In the genomic region with DNA sequence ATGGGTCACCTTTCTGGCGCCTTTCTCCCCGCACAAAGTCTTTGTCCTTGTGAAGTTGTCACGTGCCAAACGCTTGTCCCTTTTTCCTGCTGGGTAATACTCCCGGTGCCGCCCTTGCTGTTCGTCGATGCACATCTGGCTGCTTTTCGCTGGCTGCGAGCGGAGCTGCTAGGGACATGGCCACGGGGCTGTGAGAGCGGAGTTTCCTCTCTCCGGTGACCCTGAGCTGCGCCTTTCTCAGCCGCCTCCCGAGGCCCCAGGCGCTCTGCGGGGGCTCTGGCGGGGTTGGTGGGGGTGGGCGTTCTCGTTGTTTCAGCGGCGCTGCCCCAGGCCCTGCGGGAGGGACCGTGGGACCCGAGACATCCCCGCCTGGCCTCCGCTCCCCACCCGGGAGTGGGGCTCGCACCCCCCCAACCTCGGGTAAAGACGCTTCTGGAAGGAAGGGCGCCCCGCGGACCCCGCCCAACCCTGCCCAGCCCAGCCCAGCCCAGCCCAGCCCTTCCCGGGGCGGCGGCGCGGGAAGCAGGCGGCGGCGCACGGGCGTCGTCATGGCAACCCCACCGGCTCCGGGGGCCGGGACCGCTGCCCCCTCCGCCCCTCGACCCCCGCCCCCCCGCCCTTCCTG, we compare ENCODE assay signal across 9 cellular contexts. TPM values are rescaled to one million over a fixed set of nuclear protein-coding genes. Genes with fewer than 3 reads are reported as not detected.
DNase-seq lines count a peak whose midpoint lies in the region; ATAC-seq and TF ChIP-seq lines count a peak whose summit lies in the region.
"Had no signal": no experiment of that assay in that cellular context is flagged by ENCODE, and none has a peak within 500 bp of the region (broad histone marks: within the 10 kb centered on the region; RNA-seq: fewer than 3 reads in every experiment).

No MANE protein-coding gene starts in this region.

- in situ Hi-C loops in transverse colon (cut with MboI; ENCODE audit: low pct_ligation_motif_present in 1 of 4, low pct_unique_long_range_greater_than_20kb in 1 of 4, low sequenced_read_pairs in 3 of 4) = no loop called here

- peak; percentile 15 for TF ChIP-seq POLR2A in transverse colon (IDR thresholded peaks at IDR 0.05)

- peaks cover 11% of the 10 kb centered on the region for H3K4me1 Mint-ChIP-seq in activated B cell treated with CpG ODN at 0.5 μM for 24 hours
- H3K4me1 Mint-ChIP-seq in CD14-positive monocyte = peaks cover 37% of the 10 kb centered on the region

- no peak for TF ChIP-seq EP300 in transverse colon (IDR thresholded peaks at IDR 0.05; ENCODE audit: low read depth)

- H3K4me3 Mint-ChIP-seq in activated B cell treated with CpG ODN at 0.5 μM for 24 hours = no peak overlapping the region
- H3K4me3 Mint-ChIP-seq in CD14-positive monocyte = peak overlapping the region in 1 of 2 donors; percentile 79

- ATAC-seq in activated B cell treated with CpG ODN at 0.5 μM for 24 hours (ENCODE audit: low read depth) (peak; percentile 32), GM21723 (IDR thresholded peaks at IDR 0.05; ENCODE audit: unreplicated experiment) (no peak)

- TF ChIP-seq CTCF in activated B cell treated with CpG ODN at 0.5 μM for 24 hours (IDR thresholded peaks at IDR 0.05) (no peak), transverse colon (IDR thresholded peaks at IDR 0.05) (no peak), CD14-positive monocyte (IDR thresholded peaks at IDR 0.05) (no peak)

- CTCF ChIA-PET in activated B cell treated with CpG ODN at 0.5 μM for 24 hours (lab: Charles Lee) = no interaction called here

- POLR2A ChIA-PET in activated B cell treated with CpG ODN at 0.5 μM for 24 hours (lab: Charles Lee) = no interaction called here

- WGBS in transverse colon (ENCODE audit: low coverage in 1 of 2), 2 donors = 12 to 13% methylated on average over 7 to 27 of the region's 56 CpGs

- H3K27me3 Mint-ChIP-seq in activated B cell treated with CpG ODN at 0.5 μM for 24 hours = peaks cover 19% of the 10 kb centered on the region
- H3K27me3 Mint-ChIP-seq in CD14-positive monocyte (ENCODE audit: low read depth in 3 of 3) = peaks cover 45 to 55% (median 52%) of the 10 kb centered on the region in 3 donors

- H3K9me3 Mint-ChIP-seq in activated B cell treated with CpG ODN at 0.5 μM for 24 hours = no peaks in the 10 kb centered on the region
- peaks cover 0 to 16% (median 7%) of the 10 kb centered on the region in 7 donors for H3K9me3 Mint-ChIP-seq in CD14-positive monocyte
- H3K9me3 Mint-ChIP-seq: activated CD4-positive, alpha-beta memory T cell treated with anti-CD3 and anti-CD28 coated beads for 36 hours had no signal

- H3K36me3 Mint-ChIP-seq in activated B cell treated with CpG ODN at 0.5 μM for 24 hours (ENCODE audit: low read depth) = peaks cover 9% of the 10 kb centered on the region
- peaks cover 17% of the 10 kb centered on the region in 2 donors for H3K36me3 Mint-ChIP-seq in CD14-positive monocyte

- H3K36me3 ChIP-seq in transverse colon = peaks cover 0 to 7% (median 0%) of the 10 kb centered on the region in 4 donors

- H3K27ac Mint-ChIP-seq in activated B cell treated with CpG ODN at 0.5 μM for 24 hours (no peak overlapping the region), CD14-positive monocyte (peak overlapping the region in 1 of 7 donors; percentile 66)
- H3K27ac Mint-ChIP-seq: activated CD4-positive, alpha-beta memory T cell treated with anti-CD3 and anti-CD28 coated beads for 36 hours had no signal

- peaks cover 27 to 54% (median 52%) of the 10 kb centered on the region in 4 donors for H3K4me1 ChIP-seq in transverse colon

- peaks cover 33% of the 10 kb centered on the region for H3K27me3 ChIP-seq in transverse colon

- H3K4me3 ChIP-seq in iPS-18c (ENCODE audit: insufficient read depth, low read depth, low read length) (peak overlapping the region; percentile 40), transverse colon (peak overlapping the region in 3 of 4 donors; percentile 1 to 35 (median 20))

- H3K9me3 ChIP-seq in iPS-18c (ENCODE audit: control insufficient read depth, insufficient read depth, low read length) (peaks cover 2% of the 10 kb centered on the region), transverse colon (no peaks in the 10 kb centered on the region)

- intact Hi-C loops in activated B cell treated with CpG ODN at 0.5 μM for 24 hours (cut with micrococcal nuclease) (no loop called here), transverse colon (cut with DNase I; ENCODE audit: low total_unique reads) (no loop called here), CD14-positive monocyte (cut with micrococcal nuclease) (no loop called here)

- DNase-seq in activated naive CD4-positive, alpha-beta T cell treated with Interleukin-2 at 50 U/mL for 16 hours = peak; percentile 13
- no peak for DNase-seq in activated naive CD4-positive, alpha-beta T cell treated with anti-CD3 and anti-CD28 coated beads, Interleukin-2, amount 50 U/mL, for 16 hours
- DNase-seq in activated B cell treated with CpG ODN at 0.5 μM for 24 hours (no peak), transverse colon (peak; percentile 62), DMS153 treated with DMSO at 0.1 percent for 48 hours (lab: John Stamatoyannopoulos, UW; ENCODE audit: unreplicated experiment) (no peak), CD14-positive monocyte (ENCODE audit: low spot score) (no peak)

- H3K27ac ChIP-seq in transverse colon = peak overlapping the region in 3 of 4 donors; percentile 64 to 84 (median 84)

RNA-seq across cellular contexts. Expression of a gene that starts 12.2 kb away (rescaled TPM):
- total RNA-seq in activated B cell treated with CpG ODN at 0.5 μM for 24 hours (35.1 and 36.6 TPM in 2 replicates), transverse colon (100 to 1,000 TPM in 1 of 4 donors, 10 to 100 TPM in 3; 38.6 to 107 (median 41.7) TPM)
- 10 to 100 TPM; 44.1 to 44.8 TPM for polyA plus RNA-seq in CD14-positive monocyte

RNA-seq across cellular contexts. Expression of a gene that starts 31.1 kb away (rescaled TPM):
- total RNA-seq in activated B cell treated with CpG ODN at 0.5 μM for 24 hours (5.3 and 6.8 TPM in 2 replicates), transverse colon (10 to 100 TPM; 11.7 to 62.1 (median 39.6) TPM)
- polyA plus RNA-seq in CD14-positive monocyte = 10 to 100 TPM in 1 of 2 donors, 1 to 10 TPM in 1; 8.6 to 11.2 TPM

Comparison
In these comparisons a context has a peak if more than half of its experiments do, and no peak if none do; other contexts are left out.
1. DNase-seq: peak in activated naive CD4-positive, alpha-beta T cell treated with Interleukin-2 at 50 U/mL for 16 hours (single experiment) and transverse colon (single experiment); none in activated naive CD4-positive, alpha-beta T cell treated with anti-CD3 and anti-CD28 coated beads, Interleukin-2, amount 50 U/mL, for 16 hours (single experiment), activated B cell treated with CpG ODN at 0.5 μM for 24 hours (single experiment), DMS153 treated with DMSO at 0.1 percent for 48 hours (single experiment) and CD14-positive monocyte (single experiment).